ENCODE assay signal across 1 cellular context in the genomic region with DNA sequence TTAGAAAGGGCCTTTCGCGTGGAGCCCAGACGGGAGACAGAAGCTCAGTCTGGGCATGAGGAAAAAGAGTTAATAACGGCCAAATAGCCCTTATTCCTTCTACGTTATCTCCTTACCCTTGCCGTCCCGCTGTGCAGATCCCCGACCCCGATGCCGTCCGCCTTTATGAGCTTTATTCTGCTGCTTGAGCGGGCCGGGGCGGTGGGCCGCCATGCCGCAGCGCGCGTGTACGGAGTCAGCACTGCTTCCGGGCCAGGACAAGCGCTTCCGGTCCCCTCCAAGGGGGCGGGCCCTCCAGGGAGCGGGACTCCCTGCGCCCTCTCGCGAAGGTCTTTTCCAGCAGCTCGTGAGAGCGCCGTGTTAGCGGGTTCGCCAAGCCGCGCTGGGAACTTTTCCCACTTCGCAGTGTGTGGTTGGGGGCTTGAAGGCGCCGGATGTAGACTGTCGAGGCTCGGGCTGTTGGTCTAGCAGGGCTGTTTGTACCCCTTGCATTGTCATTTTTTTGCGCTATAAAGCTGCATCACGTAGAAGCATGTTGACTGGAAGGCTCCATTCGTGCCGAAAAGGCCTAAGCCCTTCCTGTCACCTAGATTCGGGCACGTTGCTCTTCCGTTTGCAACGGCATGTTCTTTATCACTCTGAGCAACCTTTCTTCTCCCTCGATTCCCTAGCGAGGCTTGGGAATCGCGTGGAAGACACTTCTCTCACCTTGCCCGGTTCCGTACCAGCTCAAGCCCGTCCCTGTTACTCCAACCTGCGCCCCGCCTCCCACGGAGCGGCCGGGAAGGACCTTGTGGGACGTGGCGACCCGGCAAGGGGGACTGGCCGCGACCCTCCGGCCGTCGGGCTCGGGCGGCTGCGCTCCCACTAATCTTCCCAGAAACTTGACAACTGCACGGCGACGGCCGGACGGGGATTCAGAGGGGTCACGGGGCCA.
TF ChIP-seq lines count a peak whose summit lies in the region.

TSS of gene TSR1 (minus strand) at position 243 of the 937 bp plus-strand sequence. CDS start at position 213, 30 bp downstream.

TF ChIP-seq in HepG2, 621 proteins besides CTCF, POLR2A, EP300 and RAD21 (continued from another document and continues in another):
- TF ChIP-seq ZZZ3 (CRISPR knock-in tag; IDR thresholded peaks at IDR 0.05; ENCODE audit: borderline replicate concordance): peak; percentile 52; the same call in 1 of the 2 replicates
- no peak for TF ChIP-seq ZSCAN20 (CRISPR knock-in tag; IDR thresholded peaks at IDR 0.05; ENCODE audit: borderline replicate concordance)
- TF ChIP-seq ZNF382 (CRISPR knock-in tag; IDR thresholded peaks at IDR 0.05; ENCODE audit: borderline replicate concordance): no peak
- TF ChIP-seq, protein P1, sequence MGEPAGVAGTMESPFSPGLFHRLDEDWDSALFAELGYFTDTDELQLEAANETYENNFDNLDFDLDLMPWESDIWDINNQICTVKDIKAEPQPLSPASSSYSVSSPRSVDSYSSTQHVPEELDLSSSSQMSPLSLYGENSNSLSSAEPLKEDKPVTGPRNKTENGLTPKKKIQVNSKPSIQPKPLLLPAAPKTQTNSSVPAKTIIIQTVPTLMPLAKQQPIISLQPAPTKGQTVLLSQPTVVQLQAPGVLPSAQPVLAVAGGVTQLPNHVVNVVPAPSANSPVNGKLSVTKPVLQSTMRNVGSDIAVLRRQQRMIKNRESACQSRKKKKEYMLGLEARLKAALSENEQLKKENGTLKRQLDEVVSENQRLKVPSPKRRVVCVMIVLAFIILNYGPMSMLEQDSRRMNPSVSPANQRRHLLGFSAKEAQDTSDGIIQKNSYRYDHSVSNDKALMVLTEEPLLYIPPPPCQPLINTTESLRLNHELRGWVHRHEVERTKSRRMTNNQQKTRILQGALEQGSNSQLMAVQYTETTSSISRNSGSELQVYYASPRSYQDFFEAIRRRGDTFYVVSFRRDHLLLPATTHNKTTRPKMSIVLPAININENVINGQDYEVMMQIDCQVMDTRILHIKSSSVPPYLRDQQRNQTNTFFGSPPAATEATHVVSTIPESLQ (CRISPR knock-in tag; conservative IDR thresholded peaks at IDR 0.05): no peak
- peak in 1 of 2 experiments; percentile 48; a peak in 1 of 4 replicates for TF ChIP-seq REST (IDR thresholded peaks at IDR 0.05; ENCODE audit: borderline replicate concordance in 1 of 2, low read depth in 1 of 2, low read length in 2 of 2)
- no peak; the same call in 1 of the 2 replicates for TF ChIP-seq ZFP62 (CRISPR knock-in tag; IDR thresholded peaks at IDR 0.05)
- TF ChIP-seq SYNCRIP (IDR thresholded peaks at IDR 0.05; ENCODE audit: insufficient read depth, low read depth, low read length): no peak
- peak; percentile 79; the same call in 1 of the 2 replicates for TF ChIP-seq ZNF441 (CRISPR knock-in tag; IDR thresholded peaks at IDR 0.05; ENCODE audit: borderline replicate concordance)
- no peak for TF ChIP-seq SMARCC2 (IDR thresholded peaks at IDR 0.05)
- TF ChIP-seq, protein P2, sequence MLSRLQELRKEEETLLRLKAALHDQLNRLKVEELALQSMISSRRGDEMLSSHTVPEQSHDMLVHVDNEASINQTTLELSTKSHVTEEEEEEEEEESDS (CRISPR knock-in tag; IDR thresholded peaks at IDR 0.05; ENCODE audit: borderline replicate concordance): 0 out of 2 replicates have a peak, but pooled peaks have one; percentile 66
- no peak for TF ChIP-seq RORA (CRISPR knock-in tag; IDR thresholded peaks at IDR 0.05)
- no peak for TF ChIP-seq FOSL1 (CRISPR knock-in tag; IDR thresholded peaks at IDR 0.05; ENCODE audit: borderline replicate concordance)
- TF ChIP-seq ZNF407 (CRISPR knock-in tag; IDR thresholded peaks at IDR 0.05; ENCODE audit: not compliant biosample characterization): peak; percentile 61
- TF ChIP-seq, protein P3, sequence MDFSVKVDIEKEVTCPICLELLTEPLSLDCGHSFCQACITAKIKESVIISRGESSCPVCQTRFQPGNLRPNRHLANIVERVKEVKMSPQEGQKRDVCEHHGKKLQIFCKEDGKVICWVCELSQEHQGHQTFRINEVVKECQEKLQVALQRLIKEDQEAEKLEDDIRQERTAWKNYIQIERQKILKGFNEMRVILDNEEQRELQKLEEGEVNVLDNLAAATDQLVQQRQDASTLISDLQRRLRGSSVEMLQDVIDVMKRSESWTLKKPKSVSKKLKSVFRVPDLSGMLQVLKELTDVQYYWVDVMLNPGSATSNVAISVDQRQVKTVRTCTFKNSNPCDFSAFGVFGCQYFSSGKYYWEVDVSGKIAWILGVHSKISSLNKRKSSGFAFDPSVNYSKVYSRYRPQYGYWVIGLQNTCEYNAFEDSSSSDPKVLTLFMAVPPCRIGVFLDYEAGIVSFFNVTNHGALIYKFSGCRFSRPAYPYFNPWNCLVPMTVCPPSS (IDR thresholded peaks at IDR 0.05): no peak
- TF ChIP-seq ZNF276 (CRISPR knock-in tag; IDR thresholded peaks at IDR 0.05; ENCODE audit: low read depth): 0 out of 2 replicates have a peak, but pooled peaks have one; percentile 44
- TF ChIP-seq, protein P4, sequence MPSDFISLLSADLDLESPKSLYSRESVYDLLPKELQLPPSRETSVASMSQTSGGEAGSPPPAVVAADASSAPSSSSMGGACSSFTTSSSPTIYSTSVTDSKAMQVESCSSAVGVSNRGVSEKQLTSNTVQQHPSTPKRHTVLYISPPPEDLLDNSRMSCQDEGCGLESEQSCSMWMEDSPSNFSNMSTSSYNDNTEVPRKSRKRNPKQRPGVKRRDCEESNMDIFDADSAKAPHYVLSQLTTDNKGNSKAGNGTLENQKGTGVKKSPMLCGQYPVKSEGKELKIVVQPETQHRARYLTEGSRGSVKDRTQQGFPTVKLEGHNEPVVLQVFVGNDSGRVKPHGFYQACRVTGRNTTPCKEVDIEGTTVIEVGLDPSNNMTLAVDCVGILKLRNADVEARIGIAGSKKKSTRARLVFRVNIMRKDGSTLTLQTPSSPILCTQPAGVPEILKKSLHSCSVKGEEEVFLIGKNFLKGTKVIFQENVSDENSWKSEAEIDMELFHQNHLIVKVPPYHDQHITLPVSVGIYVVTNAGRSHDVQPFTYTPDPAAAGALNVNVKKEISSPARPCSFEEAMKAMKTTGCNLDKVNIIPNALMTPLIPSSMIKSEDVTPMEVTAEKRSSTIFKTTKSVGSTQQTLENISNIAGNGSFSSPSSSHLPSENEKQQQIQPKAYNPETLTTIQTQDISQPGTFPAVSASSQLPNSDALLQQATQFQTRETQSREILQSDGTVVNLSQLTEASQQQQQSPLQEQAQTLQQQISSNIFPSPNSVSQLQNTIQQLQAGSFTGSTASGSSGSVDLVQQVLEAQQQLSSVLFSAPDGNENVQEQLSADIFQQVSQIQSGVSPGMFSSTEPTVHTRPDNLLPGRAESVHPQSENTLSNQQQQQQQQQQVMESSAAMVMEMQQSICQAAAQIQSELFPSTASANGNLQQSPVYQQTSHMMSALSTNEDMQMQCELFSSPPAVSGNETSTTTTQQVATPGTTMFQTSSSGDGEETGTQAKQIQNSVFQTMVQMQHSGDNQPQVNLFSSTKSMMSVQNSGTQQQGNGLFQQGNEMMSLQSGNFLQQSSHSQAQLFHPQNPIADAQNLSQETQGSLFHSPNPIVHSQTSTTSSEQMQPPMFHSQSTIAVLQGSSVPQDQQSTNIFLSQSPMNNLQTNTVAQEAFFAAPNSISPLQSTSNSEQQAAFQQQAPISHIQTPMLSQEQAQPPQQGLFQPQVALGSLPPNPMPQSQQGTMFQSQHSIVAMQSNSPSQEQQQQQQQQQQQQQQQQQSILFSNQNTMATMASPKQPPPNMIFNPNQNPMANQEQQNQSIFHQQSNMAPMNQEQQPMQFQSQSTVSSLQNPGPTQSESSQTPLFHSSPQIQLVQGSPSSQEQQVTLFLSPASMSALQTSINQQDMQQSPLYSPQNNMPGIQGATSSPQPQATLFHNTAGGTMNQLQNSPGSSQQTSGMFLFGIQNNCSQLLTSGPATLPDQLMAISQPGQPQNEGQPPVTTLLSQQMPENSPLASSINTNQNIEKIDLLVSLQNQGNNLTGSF (CRISPR knock-in tag; IDR thresholded peaks at IDR 0.05): peak; percentile 84; the same call in 1 of the 2 replicates
- TF ChIP-seq TFE3 (CRISPR knock-in tag; IDR thresholded peaks at IDR 0.05): 0 out of 2 replicates have a peak, but pooled peaks have one; percentile 55
